In genomic region chr10:10992961-10993714, GRCh38 we compare ENCODE assay signal across 22 cellular contexts.
"Had no signal": no experiment of that assay in that cellular context is flagged by ENCODE, and none has a peak within 500 bp of the region (broad histone marks: within the 10 kb centered on the region; RNA-seq: fewer than 3 reads in every experiment).

No MANE protein-coding gene starts in this region.

- H3K36me3 ChIP-seq: heart right ventricle, neural progenitor cell, neutrophil, right lobe of liver, spleen, tibial nerve, uterus had no signal

- H3K4me2 ChIP-seq: hepatocyte, neural progenitor cell had no signal

- H3K27me3 ChIP-seq: heart right ventricle, hepatocyte, neural progenitor cell, neutrophil, right lobe of liver, spleen, tibial nerve, uterus had no signal

- ATAC-seq: mucosa of descending colon; natural killer cell; right lobe of liver; stimulated activated effector memory CD8-positive, alpha-beta T cell treated with anti-CD3 and anti-CD28 coated beads, Interleukin-12 subunit alpha, Interleukin-12 subunit beta, amount 100 ng/mL, for 72 hours had no signal

- H3K4me1 ChIP-seq: neural progenitor cell, parathyroid adenoma, psoas muscle, right lobe of liver, spleen, tibial nerve, uterus had no signal

- H3K4me3 ChIP-seq: heart right ventricle, hepatocyte, lung, mucosa of descending colon, neural progenitor cell, psoas muscle, right lobe of liver, spleen, tibial nerve, uterus had no signal

- H3K9me3 ChIP-seq: mucosa of descending colon, neutrophil, psoas muscle, right lobe of liver, tibial nerve, uterus had no signal

- H2AFZ ChIP-seq: hepatocyte, neural progenitor cell, parathyroid adenoma had no signal

- H3K27ac ChIP-seq: heart right ventricle, hepatocyte, neural progenitor cell, neutrophil, parathyroid adenoma, psoas muscle, right lobe of liver, spleen, tibial nerve, uterus had no signal

- DNase-seq: heart right ventricle; islet precursor cell; midbrain; mucosa of descending colon; naive B cell; natural killer cell; nephron progenitor cell; occipital lobe; psoas muscle; right lobe of liver; small intestine; spleen; stimulated activated CD4-positive, alpha-beta T cell treated with anti-CD3 and anti-CD28 coated beads, Interleukin-4, amount 100 ng/mL, for 24 hours; stimulated activated naive CD4-positive, alpha-beta T cell; uterus had no signal

- H3K79me2 ChIP-seq: hepatocyte, parathyroid adenoma had no signal

- H3K9ac ChIP-seq: neural progenitor cell, parathyroid adenoma had no signal
